Comparison of ENCODE assay signal across 21 cellular contexts in the genomic region with DNA sequence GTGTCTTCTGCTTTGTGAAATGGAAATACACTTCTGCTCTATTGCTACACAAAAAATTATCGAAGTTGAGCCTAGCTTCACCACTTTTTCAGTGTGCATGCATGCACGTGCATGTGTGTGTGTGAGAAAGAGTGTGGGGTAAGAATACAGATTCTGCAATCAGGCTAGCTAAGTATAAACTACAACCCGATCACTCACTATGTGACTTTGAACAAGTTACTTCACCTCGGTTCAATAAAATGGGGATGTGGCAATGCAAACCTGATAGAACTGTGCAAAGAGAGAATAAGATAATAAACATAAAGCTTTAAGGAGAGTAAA. TPM values are rescaled to one million over a fixed set of nuclear protein-coding genes. Genes with fewer than 3 reads are reported as not detected.
"Had no signal": no experiment of that assay in that cellular context is flagged by ENCODE, and none has a peak within 500 bp of the region (broad histone marks: within the 10 kb centered on the region; RNA-seq: fewer than 3 reads in every experiment).

No MANE protein-coding gene starts in this region.

- H3K4me3 ChIP-seq: left ventricle myocardium inferior, mucosa of descending colon, pancreas, right lobe of liver, thoracic aorta had no signal

- H3K27me3 Mint-ChIP-seq: activated CD4-positive, alpha-beta memory T cell treated with anti-CD3 and anti-CD28 coated beads, Interleukin-2, amount 10 ng/mL, durations not matched to agents 7 days and 5 days; activated CD8-positive, alpha-beta memory T cell treated with anti-CD3 and anti-CD28 coated beads, Interleukin-2, amount 10 ng/mL, durations not matched to agents 7 days and 5 days had no signal

- H3K36me3 Mint-ChIP-seq: activated CD8-positive, alpha-beta memory T cell treated with anti-CD3 and anti-CD28 coated beads, Interleukin-2, amount 10 ng/mL, durations not matched to agents 7 days and 5 days; activated naive CD8-positive, alpha-beta T cell treated with anti-CD3 and anti-CD28 coated beads, Interleukin-2, amount 10 ng/mL, durations not matched to agents 7 days and 5 days; memory B cell; natural killer cell treated with Interleukin-12 subunit alpha and Interleukin-12 subunit beta and Interleukin-15 and Interleukin-18, amount 100 ng/mL, for 72 hours; stimulated activated effector memory CD8-positive, alpha-beta T cell treated with anti-CD3 and anti-CD28 coated beads, Interleukin-12 subunit alpha, Interleukin-12 subunit beta, amount 100 ng/mL, for 72 hours had no signal

- H3K4me2 ChIP-seq: SK-N-SH had no signal

- ATAC-seq: activated CD8-positive, alpha-beta memory T cell treated with anti-CD3 and anti-CD28 coated beads, Interleukin-2, amount 10 ng/mL, durations not matched to agents 7 days and 5 days; natural killer cell treated with Interleukin-12 subunit alpha and Interleukin-12 subunit beta and Interleukin-15 and Interleukin-18, amount 100 ng/mL, for 72 hours; pancreas; right lobe of liver; stimulated activated effector memory CD8-positive, alpha-beta T cell treated with anti-CD3 and anti-CD28 coated beads, Interleukin-12 subunit alpha, Interleukin-12 subunit beta, amount 100 ng/mL, for 72 hours had no signal

- H3K36me3 ChIP-seq: brain microvascular endothelial cell, left ventricle myocardium inferior, neutrophil, pancreas, right lobe of liver, thoracic aorta had no signal

- H3K4me3 Mint-ChIP-seq: activated CD4-positive, alpha-beta memory T cell treated with anti-CD3 and anti-CD28 coated beads, Interleukin-2, amount 10 ng/mL, durations not matched to agents 7 days and 5 days; activated CD8-positive, alpha-beta memory T cell treated with anti-CD3 and anti-CD28 coated beads, Interleukin-2, amount 10 ng/mL, durations not matched to agents 7 days and 5 days; activated naive CD8-positive, alpha-beta T cell treated with anti-CD3 and anti-CD28 coated beads, Interleukin-2, amount 10 ng/mL, durations not matched to agents 7 days and 5 days; memory B cell; natural killer cell treated with Interleukin-12 subunit alpha and Interleukin-12 subunit beta and Interleukin-15 and Interleukin-18, amount 100 ng/mL, for 72 hours; stimulated activated effector memory CD8-positive, alpha-beta T cell treated with anti-CD3 and anti-CD28 coated beads, Interleukin-12 subunit alpha, Interleukin-12 subunit beta, amount 100 ng/mL, for 72 hours; T-helper 2 cell treated with Interferon-gamma antibody and Interleukin-4, amounts not matched to agents 5 μg/mL and 100 μg/mL, for 36 hours had no signal

- H3K4me1 Mint-ChIP-seq: activated CD4-positive, alpha-beta memory T cell treated with anti-CD3 and anti-CD28 coated beads, Interleukin-2, amount 10 ng/mL, durations not matched to agents 7 days and 5 days; activated CD8-positive, alpha-beta memory T cell treated with anti-CD3 and anti-CD28 coated beads, Interleukin-2, amount 10 ng/mL, durations not matched to agents 7 days and 5 days; activated naive CD8-positive, alpha-beta T cell treated with anti-CD3 and anti-CD28 coated beads, Interleukin-2, amount 10 ng/mL, durations not matched to agents 7 days and 5 days; memory B cell; stimulated activated effector memory CD8-positive, alpha-beta T cell treated with anti-CD3 and anti-CD28 coated beads, Interleukin-12 subunit alpha, Interleukin-12 subunit beta, amount 100 ng/mL, for 72 hours had no signal

- H3K27me3 ChIP-seq: pancreas, right lobe of liver had no signal

- H3K9ac ChIP-seq: SK-N-SH had no signal

- H3K27ac ChIP-seq: brain microvascular endothelial cell, neutrophil, pancreas, right lobe of liver, thoracic aorta had no signal

- H3K9me3 Mint-ChIP-seq: activated naive CD8-positive, alpha-beta T cell treated with anti-CD3 and anti-CD28 coated beads, Interleukin-2, amount 10 ng/mL, durations not matched to agents 7 days and 5 days; natural killer cell treated with Interleukin-12 subunit alpha and Interleukin-12 subunit beta and Interleukin-15 and Interleukin-18, amount 100 ng/mL, for 72 hours had no signal

- H3K27ac Mint-ChIP-seq: activated CD4-positive, alpha-beta memory T cell treated with anti-CD3 and anti-CD28 coated beads, Interleukin-2, amount 10 ng/mL, durations not matched to agents 7 days and 5 days; activated CD8-positive, alpha-beta memory T cell treated with anti-CD3 and anti-CD28 coated beads, Interleukin-2, amount 10 ng/mL, durations not matched to agents 7 days and 5 days; activated naive CD8-positive, alpha-beta T cell treated with anti-CD3 and anti-CD28 coated beads, Interleukin-2, amount 10 ng/mL, durations not matched to agents 7 days and 5 days; memory B cell; natural killer cell treated with Interleukin-12 subunit alpha and Interleukin-12 subunit beta and Interleukin-15 and Interleukin-18, amount 100 ng/mL, for 72 hours; stimulated activated effector memory CD8-positive, alpha-beta T cell treated with anti-CD3 and anti-CD28 coated beads, Interleukin-12 subunit alpha, Interleukin-12 subunit beta, amount 100 ng/mL, for 72 hours; T-helper 2 cell treated with Interferon-gamma antibody and Interleukin-4, amounts not matched to agents 5 μg/mL and 100 μg/mL, for 36 hours had no signal

- DNase-seq: activated CD4-positive, alpha-beta memory T cell treated with anti-CD3 and anti-CD28 coated beads, Interleukin-2, amount 10 ng/mL, durations not matched to agents 7 days and 5 days; activated CD4-positive, alpha-beta T cell treated with anti-CD3 and anti-CD28 coated beads for 48 hours; activated CD4-positive, CD25-positive, alpha-beta regulatory T cell; activated CD8-positive, alpha-beta memory T cell treated with anti-CD3 and anti-CD28 coated beads, Interleukin-2, amount 10 ng/mL, durations not matched to agents 7 days and 5 days; activated naive CD4-positive, alpha-beta T cell; activated naive CD8-positive, alpha-beta T cell treated with anti-CD3 and anti-CD28 coated beads, Interleukin-2, amount 10 ng/mL, durations not matched to agents 7 days and 5 days; brain microvascular endothelial cell; central memory CD4-positive, alpha-beta T cell; islet precursor cell; left ventricle myocardium inferior; mucosa of descending colon; pancreas; right lobe of liver; SK-N-SH; stimulated activated CD4-positive, alpha-beta T cell treated with anti-CD3 and anti-CD28 coated beads, Interleukin-4, amount 100 ng/mL, for 24 hours had no signal

- H3K9me3 ChIP-seq: mucosa of descending colon, neutrophil, pancreas, right lobe of liver, SK-N-SH had no signal

- H3K4me1 ChIP-seq: left ventricle myocardium inferior, pancreas, right lobe of liver had no signal

RNA-seq across cellular contexts. Expression of gene FOXF1, which starts 51.9 kb away (rescaled TPM):
- total RNA-seq: activated CD4-positive, alpha-beta memory T cell treated with anti-CD3 and anti-CD28 coated beads, Interleukin-2, amount 10 ng/mL, durations not matched to agents 7 days and 5 days; activated CD8-positive, alpha-beta memory T cell treated with anti-CD3 and anti-CD28 coated beads, Interleukin-2, amount 10 ng/mL, durations not matched to agents 7 days and 5 days; activated naive CD8-positive, alpha-beta T cell treated with anti-CD3 and anti-CD28 coated beads, Interleukin-2, amount 10 ng/mL, durations not matched to agents 7 days and 5 days; natural killer cell treated with Interleukin-12 subunit alpha and Interleukin-12 subunit beta and Interleukin-15 and Interleukin-18, amount 100 ng/mL, for 72 hours had no signal
